ENCODE assay signal across 11 cellular contexts in the genomic region with DNA sequence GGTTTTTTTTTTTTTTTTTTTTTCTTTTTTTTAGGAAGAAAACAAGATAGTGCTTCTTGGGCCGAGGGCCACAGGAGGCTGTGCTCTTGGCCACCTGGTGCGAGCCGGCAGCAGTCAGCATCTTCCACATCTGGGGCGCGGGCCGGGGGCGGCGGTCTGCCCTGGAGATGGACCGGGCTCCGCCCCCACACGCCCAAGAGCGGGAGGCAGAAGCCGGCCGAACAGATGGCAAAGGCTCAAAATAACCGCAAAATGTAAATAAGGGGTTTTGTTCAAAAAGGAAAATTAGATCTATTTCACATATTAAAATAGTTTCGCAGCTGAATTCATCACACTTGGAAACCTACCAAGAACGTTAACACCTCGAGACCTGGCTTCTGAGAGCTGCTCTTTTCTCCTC. TPM values are rescaled to one million over a fixed set of nuclear protein-coding genes. Genes with fewer than 3 reads are reported as not detected.
DNase-seq lines count a peak whose midpoint lies in the region; ATAC-seq and TF ChIP-seq lines count a peak whose summit lies in the region.
"Had no signal": no experiment of that assay in that cellular context is flagged by ENCODE, and none has a peak within 500 bp of the region (broad histone marks: within the 10 kb centered on the region; RNA-seq: fewer than 3 reads in every experiment).

No MANE protein-coding gene starts in this region.

- H3K36me3 ChIP-seq in breast epithelium (no peaks in the 10 kb centered on the region), mammary epithelial cell (ENCODE audit: insufficient read depth, low read length) (no peaks in the 10 kb centered on the region), neuronal stem cell (replicated peaks in 1 of 2; ENCODE audit: control insufficient read depth in 2 of 2, insufficient read depth in 2 of 2, low read length in 2 of 2) (peaks cover 0 to 4% of the 10 kb centered on the region in 2 donors), A673 (ENCODE audit: insufficient read depth, low read length, poor library complexity, severe bottlenecking) (peaks cover 18% of the 10 kb centered on the region), Caco-2 (ENCODE audit: control insufficient read depth, insufficient read depth, low read length) (no peaks in the 10 kb centered on the region; the same call in 1 of the 2 replicates)

- WGBS in mammary epithelial cell (ENCODE audit: low coverage, missing lambda C conversion rate), result 95% methylated on average over 15 of the region's 18 CpGs
- WGBS in neuronal stem cell (ENCODE audit: extremely low coverage in 2 of 2, insufficient read length in 2 of 2, insufficient replicate concordance in 1 of 2), 2 donors, result no CpG with 5 or more reads among the region's 18 CpGs

- no peak for TF ChIP-seq POLR2A in breast epithelium (IDR thresholded peaks at IDR 0.05)

- no peaks in the 10 kb centered on the region for H3K9me3 Mint-ChIP-seq in Caco-2 (ENCODE audit: unreplicated experiment)
- H3K9me3 Mint-ChIP-seq: neural crest cell had no signal

- H3K27me3 ChIP-seq in breast epithelium (no peaks in the 10 kb centered on the region), mammary epithelial cell (ENCODE audit: insufficient read depth, low read length) (no peaks in the 10 kb centered on the region), neuronal stem cell (ENCODE audit: control insufficient read depth in 3 of 3, insufficient read depth in 3 of 3, low read depth in 1 of 3, low read length in 3 of 3) (no peaks in the 10 kb centered on the region), A673 (replicated peaks; ENCODE audit: insufficient read depth, low read depth, low read length, poor library complexity) (no peaks in the 10 kb centered on the region), Caco-2 (replicated peaks; ENCODE audit: control insufficient read depth, insufficient read depth, low read length) (no peaks in the 10 kb centered on the region)

- no peak overlapping the region for H3K23ac ChIP-seq in neuronal stem cell (ENCODE audit: low read depth, low read length, poor library complexity)

- H3K27ac Mint-ChIP-seq in Caco-2 (ENCODE audit: unreplicated experiment), result no peak overlapping the region

- in situ Hi-C loops in mammary epithelial cell (cut with MboI; ENCODE audit: low sequenced_read_pairs in 2 of 2), result no loop called here

- H3K36me3 Mint-ChIP-seq in Caco-2 (ENCODE audit: insufficient read depth, unreplicated experiment), result peaks cover 19% of the 10 kb centered on the region

- H3K79me2 ChIP-seq in mammary epithelial cell (ENCODE audit: insufficient read depth, low read length), result peaks cover 21% of the 10 kb centered on the region

- no peak overlapping the region for H3K4me3 Mint-ChIP-seq in Caco-2 (ENCODE audit: unreplicated experiment)

- H3K9me3 ChIP-seq in breast epithelium (no peaks in the 10 kb centered on the region), mammary epithelial cell (replicated peaks; ENCODE audit: insufficient read depth, low read length) (no peaks in the 10 kb centered on the region), neuronal stem cell (replicated peaks in 1 of 2; ENCODE audit: control insufficient read depth in 2 of 2, insufficient read depth in 1 of 2, low read depth in 1 of 2, low read length in 2 of 2) (no peaks in the 10 kb centered on the region), A673 (ENCODE audit: low read depth, low read length, poor library complexity, severe bottlenecking) (no peaks in the 10 kb centered on the region), Caco-2 (no peaks in the 10 kb centered on the region)

- intact Hi-C loops in breast epithelium (cut with DNase I; ENCODE audit: low total_unique reads), result no loop called here
- intact Hi-C loops in mammary epithelial cell (cut with micrococcal nuclease), result no loop called here
- intact Hi-C loops in A673 (cut with micrococcal nuclease; ENCODE audit: unreplicated experiment), result no loop called here
- intact Hi-C loops in Caco-2 (cut with micrococcal nuclease; ENCODE audit: unreplicated experiment), result no loop called here

- ATAC-seq in HG03196 (IDR thresholded peaks at IDR 0.05; ENCODE audit: unreplicated experiment), result no peak

- no peak overlapping the region for H3K9ac ChIP-seq in mammary epithelial cell (ENCODE audit: insufficient read depth, low read length)
- H3K9ac ChIP-seq in neuronal stem cell (ENCODE audit: low read depth, low read length, poor library complexity), result no peak overlapping the region

- H2AK5ac ChIP-seq in neuronal stem cell (ENCODE audit: low read depth, low read length), result no peak overlapping the region

- H3K79me1 ChIP-seq in neuronal stem cell (ENCODE audit: low read depth, low read length), result peaks cover 13% of the 10 kb centered on the region

- peaks cover 10% of the 10 kb centered on the region for H3K4me1 Mint-ChIP-seq in Caco-2 (ENCODE audit: low read depth, unreplicated experiment)

- no peak overlapping the region for H3K4ac ChIP-seq in neuronal stem cell (ENCODE audit: low read length)

- H2BK5ac ChIP-seq in neuronal stem cell (ENCODE audit: low read length), result no peak overlapping the region

- TF ChIP-seq CTCF in breast epithelium (IDR thresholded peaks at IDR 0.05) (no peak), mammary epithelial cell (conservative IDR thresholded peaks at IDR 0.05 in 1 of 2, IDR thresholded peaks at IDR 0.05 in 1 of 2; ENCODE audit: extremely low read depth in 1 of 2, insufficient read depth in 1 of 2, low read depth in 1 of 2, low read length in 2 of 2) (no peak), fibroblast of mammary gland (conservative IDR thresholded peaks at IDR 0.05; ENCODE audit: control insufficient read depth, insufficient read depth, low read depth, low read length) (no peak), A673 (conservative IDR thresholded peaks at IDR 0.05; ENCODE audit: low read depth, low read length) (no peak), Caco-2 (IDR thresholded peaks at IDR 0.05; ENCODE audit: insufficient read depth in 1 of 2, low read depth in 1 of 2, low read length in 1 of 2, severe bottlenecking in 1 of 2, unreplicated experiment in 1 of 2) (no peak)

- peak overlapping the region; percentile 21 for H2BK15ac ChIP-seq in neuronal stem cell (ENCODE audit: low read length)

- no peak overlapping the region for H2BK12ac ChIP-seq in neuronal stem cell (ENCODE audit: low read length)

- H2AFZ ChIP-seq in mammary epithelial cell (ENCODE audit: low read depth, low read length) (no peak overlapping the region), neuronal stem cell (ENCODE audit: low read length) (no peak overlapping the region)
- H2AFZ ChIP-seq: PC-9 had no signal

- H2BK120ac ChIP-seq in neuronal stem cell (ENCODE audit: low read depth, low read length), result peak overlapping the region; percentile 61

- no peaks in the 10 kb centered on the region for H4K20me1 ChIP-seq in mammary epithelial cell (ENCODE audit: insufficient read depth, low read length)

- BruUV-seq in mammary epithelial cell (replicated peaks; lab: Mats Ljungman, UMichigan) (no TSS peak), A673 (replicated peaks; lab: Mats Ljungman, UMichigan) (no TSS peak), Caco-2 (replicated peaks; lab: Mats Ljungman, UMichigan) (no TSS peak)

- no peaks in the 10 kb centered on the region for H3K27me3 Mint-ChIP-seq in Caco-2 (ENCODE audit: insufficient read depth, unreplicated experiment)

- CTCF ChIA-PET in mammary epithelial cell (lab: Charles Lee; ENCODE audit: low non-redundant PET) (no interaction called here), A673 (lab: Charles Lee) (no interaction called here), Caco-2 (lab: Charles Lee) (no interaction called here)

- peak overlapping the region; percentile 71 for H3K18ac ChIP-seq in neuronal stem cell (ENCODE audit: low read length)

- no peak overlapping the region for H3K14ac ChIP-seq in neuronal stem cell (ENCODE audit: low read length)

- H3K4me2 ChIP-seq in mammary epithelial cell (ENCODE audit: insufficient read depth, low read depth, low read length), result no peak overlapping the region
- H3K4me2 ChIP-seq in neuronal stem cell (ENCODE audit: insufficient read depth, low read length, poor library complexity, severe bottlenecking), result no peak overlapping the region
- H3K4me2 ChIP-seq: PC-9 had no signal

- H4K91ac ChIP-seq in neuronal stem cell (ENCODE audit: low read depth, low read length, poor library complexity), result no peak overlapping the region

- peak overlapping the region in 2 of 3 donors; percentile 6 to 9 for H3K4me3 ChIP-seq in breast epithelium
- H3K4me3 ChIP-seq in mammary epithelial cell (replicated peaks in 1 of 3; ENCODE audit: insufficient read depth in 1 of 3, low read depth in 2 of 3, low read length in 3 of 3), result no peak overlapping the region
- H3K4me3 ChIP-seq in fibroblast of mammary gland (ENCODE audit: control insufficient read depth, low read depth, low read length), result no peak overlapping the region
- no peak overlapping the region for H3K4me3 ChIP-seq in neuronal stem cell (ENCODE audit: low read length in 2 of 2)
- H3K4me3 ChIP-seq in A673 (ENCODE audit: low read depth, low read length, poor library complexity, severe bottlenecking), result no peak overlapping the region
- no peak overlapping the region for H3K4me3 ChIP-seq in Caco-2 (ENCODE audit: low read depth, low read length)
- H3K4me3 ChIP-seq: PC-9 had no signal

- dilution Hi-C loops in mammary epithelial cell (cut with HindIII; ENCODE audit: low sequenced_read_pairs), result no loop called here

- peak overlapping the region; percentile 29 to 81 for H3K27ac ChIP-seq in breast epithelium
- H3K27ac ChIP-seq in mammary epithelial cell (ENCODE audit: insufficient read depth, low read depth, low read length), result no peak overlapping the region
- no peak overlapping the region for H3K27ac ChIP-seq in neuronal stem cell (replicated peaks; ENCODE audit: low read length)
- H3K27ac ChIP-seq in A673 (ENCODE audit: low read depth, low read length, poor library complexity, severe bottlenecking), result no peak overlapping the region
- H3K27ac ChIP-seq: PC-9 had no signal

- DNase-seq in breast epithelium (ENCODE audit: low spot score in 2 of 2), result no peak
- DNase-seq in mammary epithelial cell, result no peak
- peak; percentile 37 for DNase-seq in fibroblast of mammary gland (ENCODE audit: low read depth)
- no peak for DNase-seq in neuronal stem cell (ENCODE audit: low spot score)
- DNase-seq in A673 (ENCODE audit: low spot score), result no peak
- no peak for DNase-seq in Caco-2
- no peak for DNase-seq in DMS153 treated with DMSO at 0.1 percent for 48 hours (lab: John Stamatoyannopoulos, UW; ENCODE audit: unreplicated experiment)
- DNase-seq: NCI-H1930, PC-9 had no signal

- no peak overlapping the region for H4K8ac ChIP-seq in neuronal stem cell (ENCODE audit: low read depth, low read length)

- H3K4me1 ChIP-seq in breast epithelium, result no peaks in the 10 kb centered on the region
- H3K4me1 ChIP-seq in mammary epithelial cell (ENCODE audit: insufficient read depth, low read length), result peaks cover 2% of the 10 kb centered on the region
- H3K4me1 ChIP-seq in neuronal stem cell (ENCODE audit: control insufficient read depth in 2 of 2, insufficient read depth in 1 of 2, low read depth in 1 of 2, low read length in 2 of 2), result peaks cover 21 to 30% of the 10 kb centered on the region in 2 donors
- no peaks in the 10 kb centered on the region for H3K4me1 ChIP-seq in A673 (ENCODE audit: insufficient read depth, low read length, poor library complexity, severe bottlenecking)
- H3K4me1 ChIP-seq in Caco-2, result peaks cover 30% of the 10 kb centered on the region

- POLR2A ChIA-PET in A673 (lab: Charles Lee; ENCODE audit: low non-redundant PET) (no interaction called here), Caco-2 (lab: Charles Lee) (no interaction called here)

RNA-seq across cellular contexts. Expression of gene UBAC1, which starts 51.5 kb away (rescaled TPM):
- total RNA-seq in breast epithelium, result 10 to 100 TPM; 39.2 to 53.0 (median 45.6) TPM
- 10 to 100 TPM; 39.2 to 43.4 TPM for total RNA-seq in mammary epithelial cell
- polyA plus RNA-seq in mammary epithelial cell, result 48.8 TPM
- 47.1 TPM for polyA minus RNA-seq in mammary epithelial cell
- 44.5 TPM for polyA plus RNA-seq in neuronal stem cell (2013, experiment 1 of 2)
- polyA plus RNA-seq in neuronal stem cell (2013, experiment 2 of 2), result 42.3 TPM
- 58.2 and 63.8 TPM in 2 replicates for total RNA-seq in A673 (2021)
- 50.7 and 55.4 TPM in 2 replicates for total RNA-seq in Caco-2 (2022)

Comparison
In these comparisons a context has a peak if more than half of its experiments do, and no peak if none do; other contexts are left out.
1. H3K27ac ChIP-seq: peak in breast epithelium (2 of 2); none in mammary epithelial cell (single experiment), neuronal stem cell (single experiment) and A673 (single experiment).
2. H3K4me3 ChIP-seq: peak in breast epithelium (2 of 3); none in mammary epithelial cell (0 of 3), fibroblast of mammary gland (single experiment), neuronal stem cell (0 of 2), A673 (single experiment) and Caco-2 (single experiment).